Comparison of ENCODE assay signal across 1 cellular context in genomic region chr11:73288873-73289707, GRCh38.
A peak's percentile ranks its signal among the peaks of the same experiment; 100 is the strongest.
TF ChIP-seq lines count a peak whose summit lies in the region.

No MANE protein-coding gene starts in this region.

TF ChIP-seq in HepG2, 621 proteins besides CTCF, POLR2A, EP300 and RAD21 (continued from another document and continues in another):
- TF ChIP-seq FOXK1 (CRISPR knock-in tag; IDR thresholded peaks at IDR 0.05; ENCODE audit: borderline replicate concordance, low read depth) (no peak), MBNL3 (CRISPR knock-in tag; conservative IDR thresholded peaks at IDR 0.05) (no peak), ZNF609 (CRISPR knock-in tag; IDR thresholded peaks at IDR 0.05; ENCODE audit: borderline replicate concordance) (no peak; the same call in 1 of the 2 replicates), ZBTB49 (CRISPR knock-in tag; IDR thresholded peaks at IDR 0.05; ENCODE audit: borderline replicate concordance) (no peak), MEF2D (CRISPR knock-in tag; IDR thresholded peaks at IDR 0.05) (peak; percentile 75; the same call in 1 of the 2 replicates), KLF15 (CRISPR knock-in tag; IDR thresholded peaks at IDR 0.05; ENCODE audit: borderline replicate concordance) (no peak), JUND (CRISPR knock-in tag; IDR thresholded peaks at IDR 0.05) (no peak), MTA3 (CRISPR knock-in tag; IDR thresholded peaks at IDR 0.05) (no peak), ZNF737 (CRISPR knock-in tag; IDR thresholded peaks at IDR 0.05; ENCODE audit: borderline replicate concordance) (no peak), GZF1 (CRISPR knock-in tag; IDR thresholded peaks at IDR 0.05) (no peak), HMGXB3 (CRISPR knock-in tag; IDR thresholded peaks at IDR 0.05; ENCODE audit: borderline replicate concordance) (no peak), DZIP1 (CRISPR knock-in tag; IDR thresholded peaks at IDR 0.05) (no peak), CEBPG (CRISPR knock-in tag; IDR thresholded peaks at IDR 0.05) (peak; percentile 7; the same call in 1 of the 2 replicates), ZNF275 (CRISPR knock-in tag; IDR thresholded peaks at IDR 0.05; ENCODE audit: borderline replicate concordance) (0 out of 2 replicates have a peak, but pooled peaks have one; percentile 24), MYNN (CRISPR knock-in tag; IDR thresholded peaks at IDR 0.05; ENCODE audit: low read depth) (peak; percentile 63), RXRA (CRISPR knock-in tag; IDR thresholded peaks at IDR 0.05) (peak; percentile 77), GPN1 (CRISPR knock-in tag; IDR thresholded peaks at IDR 0.05; ENCODE audit: borderline replicate concordance) (no peak), MBD4 (IDR thresholded peaks at IDR 0.05; ENCODE audit: borderline replicate concordance, low read length) (no peak), THAP9 (CRISPR knock-in tag; IDR thresholded peaks at IDR 0.05; ENCODE audit: borderline replicate concordance) (no peak), ZNF280B (CRISPR knock-in tag; IDR thresholded peaks at IDR 0.05; ENCODE audit: borderline replicate concordance) (peak; percentile 49; the same call in 1 of the 2 replicates), PAF1 (CRISPR knock-in tag; IDR thresholded peaks at IDR 0.05) (no peak), ZNF274 (CRISPR knock-in tag; IDR thresholded peaks at IDR 0.05) (no peak), ZNF891 (CRISPR knock-in tag; IDR thresholded peaks at IDR 0.05) (peak; percentile 62), ZNF121 (CRISPR knock-in tag; IDR thresholded peaks at IDR 0.05) (no peak), FOXM1 (CRISPR knock-in tag; IDR thresholded peaks at IDR 0.05) (no peak), ESRRA (CRISPR knock-in tag; IDR thresholded peaks at IDR 0.05; ENCODE audit: low read depth) (no peak), ETV6 (CRISPR knock-in tag; conservative IDR thresholded peaks at IDR 0.05) (0 out of 2 replicates have a peak, but pooled peaks have one; percentile 17), SRSF4 (IDR thresholded peaks at IDR 0.05; ENCODE audit: low read depth, low read length, poor library complexity, severe bottlenecking) (no peak), PHF8 (CRISPR knock-in tag; IDR thresholded peaks at IDR 0.05) (peak; percentile 65; the same call in 1 of the 2 replicates), ZNF292 (CRISPR knock-in tag; IDR thresholded peaks at IDR 0.05; ENCODE audit: borderline replicate concordance, low read depth) (no peak), ZNF724P (CRISPR knock-in tag; IDR thresholded peaks at IDR 0.05; ENCODE audit: borderline replicate concordance) (no peak; the same call in 1 of the 2 replicates), KDM3A (CRISPR knock-in tag; IDR thresholded peaks at IDR 0.05; ENCODE audit: low read depth) (peak; percentile 65; the same call in 1 of the 2 replicates), ZNF441 (CRISPR knock-in tag; IDR thresholded peaks at IDR 0.05; ENCODE audit: borderline replicate concordance) (no peak), ZNF879 (CRISPR knock-in tag; IDR thresholded peaks at IDR 0.05) (no peak), ZNF674 (CRISPR knock-in tag; IDR thresholded peaks at IDR 0.05; ENCODE audit: low read depth) (no peak), ZNF33A (CRISPR knock-in tag; IDR thresholded peaks at IDR 0.05; ENCODE audit: borderline replicate concordance) (no peak), KLF13 (CRISPR knock-in tag; IDR thresholded peaks at IDR 0.05) (0 out of 2 replicates have a peak, but pooled peaks have one; percentile 71), ZNF644 (CRISPR knock-in tag; IDR thresholded peaks at IDR 0.05; ENCODE audit: low read depth) (no peak)
